In genomic region chr13:37026778-37027177, GRCh38 we compare ENCODE assay signal across 1 cellular context.
TF ChIP-seq lines count a peak whose summit lies in the region.

No MANE protein-coding gene starts in this region.

TF ChIP-seq in SK-N-SH, 30 proteins besides CTCF, POLR2A, EP300 and RAD21 (continued from another document):
- TF ChIP-seq USF2 (IDR thresholded peaks at IDR 0.05; ENCODE audit: borderline replicate concordance, low read depth, low read length) (no peak), FOSL2 (IDR thresholded peaks at IDR 0.05; ENCODE audit: borderline replicate concordance, low read depth) (peak; percentile 10; the same call in 1 of the 2 replicates), ELF1 (IDR thresholded peaks at IDR 0.05) (no peak), NFIC (IDR thresholded peaks at IDR 0.05; ENCODE audit: borderline replicate concordance) (no peak)
TF ChIP-seq in SK-N-SH: peak in this region for 3.
